ENCODE assay signal across 8 cellular contexts in the genomic region with DNA sequence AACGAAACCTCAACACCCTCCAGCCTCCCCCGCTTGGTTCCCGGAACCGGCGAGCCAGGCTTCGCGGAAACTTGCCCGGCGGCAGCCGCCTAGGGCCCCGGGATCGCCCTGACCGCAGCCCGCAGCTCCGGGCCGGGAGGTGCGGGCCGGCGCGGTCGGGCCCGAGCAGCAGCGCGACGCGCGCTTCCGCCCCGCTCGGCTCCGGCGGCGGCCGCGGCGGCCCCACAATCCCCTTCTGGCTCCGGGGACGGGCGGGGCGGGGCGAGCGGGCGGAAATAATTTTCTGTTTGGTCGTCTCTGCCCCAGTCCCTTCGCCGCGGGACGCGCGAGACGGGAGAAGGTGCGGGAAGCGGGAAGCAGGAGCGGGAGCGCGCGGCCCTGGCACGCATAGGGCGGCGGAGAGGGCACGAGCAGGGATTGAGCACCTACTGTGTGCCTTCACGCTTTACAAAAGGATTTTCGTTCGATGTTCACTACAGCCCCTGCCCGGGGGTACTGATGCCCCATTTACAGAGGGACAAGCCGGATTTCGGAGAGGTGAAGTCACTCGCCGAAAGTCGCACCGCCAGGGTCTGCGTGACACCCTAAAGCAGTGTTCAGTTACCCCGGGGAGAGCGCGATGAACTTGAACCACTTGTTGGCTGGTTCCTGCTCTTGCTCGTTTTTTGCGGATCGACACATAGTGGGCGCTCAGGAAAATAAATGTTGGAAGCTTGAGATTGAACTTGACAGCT.
DNase-seq lines count a peak whose midpoint lies in the region; ATAC-seq and TF ChIP-seq lines count a peak whose summit lies in the region.

No MANE protein-coding gene starts in this region.

- TF ChIP-seq CTCF in GM06990 (IDR thresholded peaks at IDR 0.05; ENCODE audit: insufficient read depth, low read length, poor library complexity, severe bottlenecking) (no peak), choroid plexus epithelial cell (conservative IDR thresholded peaks at IDR 0.05; ENCODE audit: low read depth, low read length) (no peak)

- H3K4me3 ChIP-seq in GM06990 (replicated peaks; ENCODE audit: low read depth, low read length) (peak overlapping the region; percentile 75), choroid plexus epithelial cell (ENCODE audit: low read depth, low read length) (peak overlapping the region; percentile 67)

- H3K27me3 ChIP-seq in GM06990 (replicated peaks; ENCODE audit: control insufficient read depth, insufficient read depth, low read length) = no peaks in the 10 kb centered on the region

- H3K36me3 ChIP-seq in GM06990 (ENCODE audit: control insufficient read depth, insufficient read depth, low read length) = no peaks in the 10 kb centered on the region

- ATAC-seq in HG02870 (IDR thresholded peaks at IDR 0.05; ENCODE audit: unreplicated experiment) (peak; percentile 31), HG03469 (IDR thresholded peaks at IDR 0.05; ENCODE audit: unreplicated experiment) (no peak)

- DNase-seq in GM06990 (ENCODE audit: extremely low read depth, insufficient read length) = peak; percentile 91
- peak; percentile 71 for DNase-seq in NCI-H2227 treated with DMSO at 0.1 percent for 48 hours (lab: John Stamatoyannopoulos, UW)
- peak; percentile 64 to 69 for DNase-seq in activated CD4-positive, alpha-beta T cell treated with anti-CD3 and anti-CD28 coated beads for 24 hours (ENCODE audit: low read depth in 2 of 2)
- peak; percentile 78 for DNase-seq in choroid plexus epithelial cell (ENCODE audit: low read depth)
- peak; percentile 87 for DNase-seq in kidney tubule cell (ENCODE audit: low spot score)
- peak; percentile 62 to 74 for DNase-seq in stimulated activated CD4-positive, alpha-beta T cell treated with anti-CD3 and anti-CD28 coated beads, Interleukin-15, amount 100 ng/mL, for 1 hour (ENCODE audit: low read depth in 1 of 2, low spot score in 1 of 2)
